Comparison of ENCODE assay signal across 2 cellular contexts in genomic region chr18:62386616-62387015, GRCh38.
TF ChIP-seq lines count a peak whose summit lies in the region.

No MANE protein-coding gene starts in this region.

TF ChIP-seq in HEK293, 187 proteins besides CTCF, POLR2A, EP300 and RAD21:
- TF ChIP-seq ELK4 (IDR thresholded peaks at IDR 0.05; ENCODE audit: borderline replicate concordance, low read depth, low read length) = no peak
- peak; percentile 29; the same call in 1 of the 2 replicates for TF ChIP-seq ZIC2 (tag by site-specific recombination; IDR thresholded peaks at IDR 0.05)

TF ChIP-seq in H1, 55 proteins besides CTCF, POLR2A, EP300 and RAD21:
- TF ChIP-seq ATF2 (IDR thresholded peaks at IDR 0.05; ENCODE audit: low read length) (no peak), KDM5A (IDR thresholded peaks at IDR 0.05; ENCODE audit: low read length) (no peak), JUND (IDR thresholded peaks at IDR 0.05; ENCODE audit: low read length) (no peak), FOSL1 (IDR thresholded peaks at IDR 0.05; ENCODE audit: insufficient read depth, low read depth, low read length) (no peak), TEAD4 (IDR thresholded peaks at IDR 0.05; ENCODE audit: low read depth, low read length) (no peak), ZNF274 (IDR thresholded peaks at IDR 0.05; ENCODE audit: borderline replicate concordance, extremely low read depth, low read length) (no peak), TBP (IDR thresholded peaks at IDR 0.05; ENCODE audit: low read depth, low read length) (no peak), GTF2F1 (IDR thresholded peaks at IDR 0.05; ENCODE audit: borderline replicate concordance, low read depth, low read length) (no peak), SIN3A (conservative IDR thresholded peaks at IDR 0.05 in 1 of 2, IDR thresholded peaks at IDR 0.05 in 1 of 2; ENCODE audit: low read depth in 1 of 2, low read length in 2 of 2) (no peak), KDM1A (IDR thresholded peaks at IDR 0.05; ENCODE audit: borderline replicate concordance, low read length) (no peak), SP4 (IDR thresholded peaks at IDR 0.05; ENCODE audit: low read length) (no peak), BACH1 (IDR thresholded peaks at IDR 0.05; ENCODE audit: low read length) (no peak), CEBPB (IDR thresholded peaks at IDR 0.05; ENCODE audit: low read depth, low read length) (no peak), ASH2L (IDR thresholded peaks at IDR 0.05; ENCODE audit: low read length) (no peak), JUN (IDR thresholded peaks at IDR 0.05; ENCODE audit: low read depth, low read length) (no peak), NRF1 (IDR thresholded peaks at IDR 0.05; ENCODE audit: low read depth, low read length) (no peak), TAF1 (IDR thresholded peaks at IDR 0.05; ENCODE audit: low read depth, low read length) (no peak), HDAC2 (IDR thresholded peaks at IDR 0.05; ENCODE audit: borderline replicate concordance in 1 of 2, low read depth in 2 of 2, low read length in 2 of 2) (no peak), TCF12 (IDR thresholded peaks at IDR 0.05; ENCODE audit: low read depth, low read length) (no peak), KDM4A (IDR thresholded peaks at IDR 0.05; ENCODE audit: low read depth, low read length, severe bottlenecking) (no peak)
